In genomic region chr2:8581048-8581561, GRCh38 we compare ENCODE assay signal across 12 cellular contexts.
DNase-seq lines count a peak whose midpoint lies in the region; ATAC-seq and TF ChIP-seq lines count a peak whose summit lies in the region.
"Had no signal": no experiment of that assay in that cellular context is flagged by ENCODE, and none has a peak within 500 bp of the region (broad histone marks: within the 10 kb centered on the region; RNA-seq: fewer than 3 reads in every experiment).

No MANE protein-coding gene starts in this region.

- H3K27ac Mint-ChIP-seq in activated CD4-positive, alpha-beta T cell treated with anti-CD3 and anti-CD28 coated beads, Interleukin-2, amount 10 ng/mL, durations not matched to agents 24 days and 14 days: peak overlapping the region; percentile 77
- peak overlapping the region in 2 of 3 donors; percentile 55 to 74 for H3K27ac Mint-ChIP-seq in IgD-negative memory B cell
- no peak overlapping the region for H3K27ac Mint-ChIP-seq in chondrocyte (ENCODE audit: unreplicated experiment)
- no peak overlapping the region for H3K27ac Mint-ChIP-seq in WTC11

- no peak for TF ChIP-seq CTCF in chondrocyte (IDR thresholded peaks at IDR 0.05)
- TF ChIP-seq CTCF in WTC11 (IDR thresholded peaks at IDR 0.05): no peak

- H3K9me3 Mint-ChIP-seq in activated CD4-positive, alpha-beta T cell treated with anti-CD3 and anti-CD28 coated beads, Interleukin-2, amount 10 ng/mL, durations not matched to agents 24 days and 14 days: no peaks in the 10 kb centered on the region
- peaks cover 0 to 3% (median 2%) of the 10 kb centered on the region in 3 donors for H3K9me3 Mint-ChIP-seq in IgD-negative memory B cell
- H3K9me3 Mint-ChIP-seq in chondrocyte (ENCODE audit: low read depth): no peaks in the 10 kb centered on the region
- H3K9me3 Mint-ChIP-seq in WTC11: no peaks in the 10 kb centered on the region

- peaks cover 3% of the 10 kb centered on the region for H3K27me3 Mint-ChIP-seq in activated CD4-positive, alpha-beta T cell treated with anti-CD3 and anti-CD28 coated beads, Interleukin-2, amount 10 ng/mL, durations not matched to agents 24 days and 14 days
- H3K27me3 Mint-ChIP-seq in IgD-negative memory B cell (peaks cover 16% of the 10 kb centered on the region), chondrocyte (ENCODE audit: low read depth) (peaks cover 11% of the 10 kb centered on the region), WTC11 (ENCODE audit: low read depth) (no peaks in the 10 kb centered on the region; the same call in none of the 2 replicates)

- intact Hi-C loops in activated CD4-positive, alpha-beta T cell treated with anti-CD3 and anti-CD28 coated beads, Interleukin-2, amount 10 ng/mL, durations not matched to agents 24 days and 14 days (cut with micrococcal nuclease): no loop called here
- intact Hi-C loops in posterior vena cava (cut with DNase I): no loop called here

- no peak overlapping the region for H3K4me3 Mint-ChIP-seq in activated CD4-positive, alpha-beta T cell treated with anti-CD3 and anti-CD28 coated beads, Interleukin-2, amount 10 ng/mL, durations not matched to agents 24 days and 14 days
- H3K4me3 Mint-ChIP-seq in IgD-negative memory B cell (peak overlapping the region in 1 of 4 donors; percentile 11), chondrocyte (ENCODE audit: unreplicated experiment) (no peak overlapping the region), WTC11 (no peak overlapping the region)

- POLR2A ChIA-PET in WTC11 (lab: Charles Lee): no interaction called here

- H3K4me1 Mint-ChIP-seq in activated CD4-positive, alpha-beta T cell treated with anti-CD3 and anti-CD28 coated beads, Interleukin-2, amount 10 ng/mL, durations not matched to agents 24 days and 14 days: peaks cover 39% of the 10 kb centered on the region
- H3K4me1 Mint-ChIP-seq in IgD-negative memory B cell (peaks cover 37 to 51% (median 44%) of the 10 kb centered on the region in 3 donors), chondrocyte (ENCODE audit: low read depth) (peaks cover 4% of the 10 kb centered on the region), WTC11 (peaks cover 66% of the 10 kb centered on the region)

- no peak for DNase-seq in activated CD4-positive, alpha-beta T cell treated with anti-CD3 and anti-CD28 coated beads, Interleukin-2, amount 10 ng/mL, durations not matched to agents 24 days and 14 days
- no peak for DNase-seq in activated CD4-positive, alpha-beta T cell treated with anti-CD3 and anti-CD28 coated beads for 1 hour
- DNase-seq in chondrocyte (ENCODE audit: low spot score): peak; percentile 69
- DNase-seq in posterior vena cava (ENCODE audit: low spot score): peak; percentile 72
- no peak for DNase-seq in WTC11 (ENCODE audit: low spot score)
- no peak for DNase-seq in medulla oblongata (ENCODE audit: extremely low spot score)
- DNase-seq: effector CD4-positive, alpha-beta T cell; HCEC 1CT; nucleus accumbens; testis had no signal

- ATAC-seq in WTC11: no peak
- no peak for ATAC-seq in GM19452 (IDR thresholded peaks at IDR 0.05; ENCODE audit: unreplicated experiment)

- CTCF ChIA-PET in WTC11 (lab: Charles Lee): no interaction called here

- H3K36me3 Mint-ChIP-seq in activated CD4-positive, alpha-beta T cell treated with anti-CD3 and anti-CD28 coated beads, Interleukin-2, amount 10 ng/mL, durations not matched to agents 24 days and 14 days (ENCODE audit: low read depth): no peaks in the 10 kb centered on the region
- no peaks in the 10 kb centered on the region for H3K36me3 Mint-ChIP-seq in IgD-negative memory B cell
- H3K36me3 Mint-ChIP-seq in chondrocyte (ENCODE audit: low read depth): no peaks in the 10 kb centered on the region
- no peaks in the 10 kb centered on the region for H3K36me3 Mint-ChIP-seq in WTC11

TF ChIP-seq in WTC11, 78 proteins besides CTCF, POLR2A, EP300 and RAD21:
- TF ChIP-seq ZMAT4 (CRISPR knock-in tag; IDR thresholded peaks at IDR 0.05) (no peak), PRRX2 (CRISPR knock-in tag; IDR thresholded peaks at IDR 0.05) (no peak), SMAD4 (CRISPR knock-in tag; IDR thresholded peaks at IDR 0.05) (no peak), IRF2 (CRISPR knock-in tag; IDR thresholded peaks at IDR 0.05; ENCODE audit: borderline replicate concordance, low read depth) (no peak), GRHL2 (CRISPR knock-in tag; IDR thresholded peaks at IDR 0.05; ENCODE audit: insufficient replicate concordance, severe bottlenecking) (no peak), ZNF512 (CRISPR knock-in tag; IDR thresholded peaks at IDR 0.05; ENCODE audit: borderline replicate concordance) (no peak), ZNF671 (CRISPR knock-in tag; IDR thresholded peaks at IDR 0.05) (no peak), ZNF532 (CRISPR knock-in tag; IDR thresholded peaks at IDR 0.05; ENCODE audit: borderline replicate concordance) (no peak), NR3C1 (CRISPR knock-in tag; conservative IDR thresholded peaks at IDR 0.05; ENCODE audit: low read depth) (no peak), NFE2L1 (CRISPR knock-in tag; IDR thresholded peaks at IDR 0.05) (no peak), CBFB (CRISPR knock-in tag; IDR thresholded peaks at IDR 0.05; ENCODE audit: low read depth) (no peak), JUN (CRISPR knock-in tag; IDR thresholded peaks at IDR 0.05) (no peak)

Comparison
In these comparisons a context has a peak if more than half of its experiments do, and no peak if none do; other contexts are left out.
1. DNase-seq: peak in chondrocyte (single experiment) and posterior vena cava (single experiment); none in activated CD4-positive, alpha-beta T cell treated with anti-CD3 and anti-CD28 coated beads, Interleukin-2, amount 10 ng/mL, durations not matched to agents 24 days and 14 days (single experiment), activated CD4-positive, alpha-beta T cell treated with anti-CD3 and anti-CD28 coated beads for 1 hour (single experiment), WTC11 (single experiment) and medulla oblongata (single experiment).
2. H3K27ac Mint-ChIP-seq: peak in activated CD4-positive, alpha-beta T cell treated with anti-CD3 and anti-CD28 coated beads, Interleukin-2, amount 10 ng/mL, durations not matched to agents 24 days and 14 days (single experiment) and IgD-negative memory B cell (2 of 3); none in chondrocyte (single experiment) and WTC11 (single experiment).